In the genomic region with DNA sequence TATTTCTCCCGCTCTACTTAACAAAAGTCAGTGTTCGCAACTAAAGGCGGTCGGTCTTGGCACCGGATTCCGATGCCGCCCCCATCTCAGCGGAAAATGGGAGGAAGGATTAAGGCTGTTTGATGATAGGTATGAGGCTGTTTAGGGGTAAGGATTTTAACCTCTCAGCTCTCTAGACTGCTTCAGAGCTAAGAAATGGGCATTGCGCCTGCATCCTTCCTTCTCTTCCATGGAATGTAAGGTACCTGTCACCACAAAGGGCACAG, we compare ENCODE assay signal across 13 cellular contexts. TPM values are rescaled to one million over a fixed set of nuclear protein-coding genes. Genes with fewer than 3 reads are reported as not detected.
DNase-seq lines count a peak whose midpoint lies in the region; ATAC-seq and TF ChIP-seq lines count a peak whose summit lies in the region.
"Had no signal": no experiment of that assay in that cellular context is flagged by ENCODE, and none has a peak within 500 bp of the region (broad histone marks: within the 10 kb centered on the region; RNA-seq: fewer than 3 reads in every experiment).

No MANE protein-coding gene starts in this region.

- peak overlapping the region; percentile 87; the same call in 1 of the 2 replicates for H3K4me2 ChIP-seq in OCI-LY7 (ENCODE audit: low read length)

- TF ChIP-seq POLR2A in esophagus muscularis mucosa (IDR thresholded peaks at IDR 0.05; ENCODE audit: low read depth): no peak

- TF ChIP-seq EP300 in esophagus muscularis mucosa (IDR thresholded peaks at IDR 0.05): no peak

- H3K79me2 ChIP-seq in OCI-LY7 (ENCODE audit: insufficient read depth, low read depth, low read length): no peaks in the 10 kb centered on the region

- POLR2A ChIA-PET in OCI-LY7 (lab: Charles Lee): no interaction called here

- H3K4me3 Mint-ChIP-seq in T-helper 2 cell treated with Interferon-gamma antibody and Interleukin-4, amounts not matched to agents 5 μg/mL and 100 μg/mL, for 36 hours: peak overlapping the region; percentile 77

- no peak for DNase-seq in T-helper 2 cell treated with Interferon-gamma antibody and Interleukin-4, amounts not matched to agents 5 μg/mL and 100 μg/mL, for 36 hours (ENCODE audit: low spot score)
- no peak for DNase-seq in T-helper 2 cell
- no peak for DNase-seq in OCI-LY7 (ENCODE audit: low spot score)
- no peak for DNase-seq in esophagus muscularis mucosa (ENCODE audit: extremely low spot score)
- peak; percentile 61 for DNase-seq in retina
- DNase-seq in H4 (ENCODE audit: low spot score): no peak
- DNase-seq in GM10266 (ENCODE audit: extremely low spot score): no peak
- DNase-seq: ACHN, activated gamma-delta T cell, MM.1S, substantia nigra, T1000 had no signal

- no peaks in the 10 kb centered on the region for H3K9me3 Mint-ChIP-seq in T-helper 2 cell treated with Interferon-gamma antibody and Interleukin-4, amounts not matched to agents 5 μg/mL and 100 μg/mL, for 36 hours

- intact Hi-C loops in OCI-LY7 (cut with micrococcal nuclease; ENCODE audit: unreplicated experiment) (no loop called here), esophagus muscularis mucosa (cut with DNase I) (no loop called here)

- 43% methylated on average over 9 of the region's 9 CpGs for WGBS in esophagus muscularis mucosa

- H3K27me3 ChIP-seq in esophagus muscularis mucosa: peaks cover 6 to 40% (median 22%) of the 10 kb centered on the region in 4 donors

- CTCF ChIA-PET in OCI-LY7 (lab: Charles Lee; ENCODE audit: unreplicated experiment): no interaction called here

- H3K4me3 ChIP-seq in OCI-LY7 (ENCODE audit: low read depth, low read length, poor library complexity, severe bottlenecking) (no peak overlapping the region), esophagus muscularis mucosa (peak overlapping the region; percentile 60 to 64 (median 61))

- no peaks in the 10 kb centered on the region for H3K36me3 Mint-ChIP-seq in T-helper 2 cell treated with Interferon-gamma antibody and Interleukin-4, amounts not matched to agents 5 μg/mL and 100 μg/mL, for 36 hours (ENCODE audit: low read depth)

- H2AFZ ChIP-seq in OCI-LY7 (ENCODE audit: low read length): no peak overlapping the region; the same call in 1 of the 2 replicates

- H3K36me3 ChIP-seq in OCI-LY7 (ENCODE audit: insufficient read depth, low read length) (no peaks in the 10 kb centered on the region), esophagus muscularis mucosa (no peaks in the 10 kb centered on the region)

- no peaks in the 10 kb centered on the region for H4K20me1 ChIP-seq in OCI-LY7 (ENCODE audit: insufficient read depth, low read length)

- H3K27me3 Mint-ChIP-seq in T-helper 2 cell treated with Interferon-gamma antibody and Interleukin-4, amounts not matched to agents 5 μg/mL and 100 μg/mL, for 36 hours (ENCODE audit: low read depth): peaks cover 66% of the 10 kb centered on the region

- H3K27ac ChIP-seq in OCI-LY7 (ENCODE audit: low read depth, low read length, poor library complexity, severe bottlenecking): no peak overlapping the region
- H3K27ac ChIP-seq in esophagus muscularis mucosa (replicated peaks in 1 of 4): no peak overlapping the region

- TF ChIP-seq CTCF in OCI-LY7 (conservative IDR thresholded peaks at IDR 0.05; ENCODE audit: low read length) (no peak), esophagus muscularis mucosa (IDR thresholded peaks at IDR 0.05) (no peak), GM10266 (IDR thresholded peaks at IDR 0.05; ENCODE audit: control insufficient read depth, insufficient read depth, low read depth, missing control alignments) (no peak)

- H3K9me3 ChIP-seq in OCI-LY7 (ENCODE audit: low read length) (no peaks in the 10 kb centered on the region), esophagus muscularis mucosa (no peaks in the 10 kb centered on the region)

- H3K9me2 ChIP-seq in OCI-LY7 (ENCODE audit: insufficient read depth, low read length): no peaks in the 10 kb centered on the region

- H3K4me1 Mint-ChIP-seq in T-helper 2 cell treated with Interferon-gamma antibody and Interleukin-4, amounts not matched to agents 5 μg/mL and 100 μg/mL, for 36 hours (ENCODE audit: low read depth): peaks cover 7% of the 10 kb centered on the region

- ATAC-seq in GM19351 (IDR thresholded peaks at IDR 0.05; ENCODE audit: unreplicated experiment): no peak

- BruUV-seq in OCI-LY7 (replicated peaks; lab: Mats Ljungman, UMichigan): TSS peak; percentile 50

- peaks cover 11% of the 10 kb centered on the region for H3K4me1 ChIP-seq in OCI-LY7 (ENCODE audit: insufficient read depth, low read length, poor library complexity, severe bottlenecking)
- peaks cover 14 to 23% (median 20%) of the 10 kb centered on the region in 4 donors for H3K4me1 ChIP-seq in esophagus muscularis mucosa

- no peak overlapping the region for H3K27ac Mint-ChIP-seq in T-helper 2 cell treated with Interferon-gamma antibody and Interleukin-4, amounts not matched to agents 5 μg/mL and 100 μg/mL, for 36 hours

RNA-seq across cellular contexts. Expression of gene COCH, which starts 1.4 kb away (rescaled TPM):
- total RNA-seq in OCI-LY7 (2014; rRNA removed; shearing (Covaris generic)): 11.8 and 18.7 TPM in 2 replicates
- total RNA-seq in OCI-LY7 (2022) (17.7 and 19.8 TPM in 2 replicates), esophagus muscularis mucosa (1 to 10 TPM in 3 of 4 donors, under 1 TPM in 1; 0.42 to 4.5 (median 3.0) TPM)
- total RNA-seq in H4 (2014; rRNA removed; shearing (Covaris generic)): not detected in 2 replicates
